ENCODE assay signal across 8 cellular contexts in genomic region chr19:50478901-50479715, GRCh38. TPM values are rescaled to one million over a fixed set of nuclear protein-coding genes. Genes with fewer than 3 reads are reported as not detected.
DNase-seq lines count a peak whose midpoint lies in the region; ATAC-seq and TF ChIP-seq lines count a peak whose summit lies in the region.

No MANE protein-coding gene starts in this region.

- H3K4me1 Mint-ChIP-seq in CD4-positive, alpha-beta T cell (ENCODE audit: low read depth), result peaks cover 22% of the 10 kb centered on the region

- POLR2A ChIA-PET in CD4-positive, alpha-beta T cell (lab: Charles Lee), result interaction anchor here (1.8 kb wide), 1 partner anchor 32 kb away, joined by 7 read pairs; the partner anchor contains the start of gene JOSD2

- CTCF ChIA-PET in CD4-positive, alpha-beta T cell (lab: Charles Lee), result interaction anchor here (0.8 kb wide), 1 partner anchor 122 kb away, joined by 4 read pairs; no protein-coding TSS in a partner anchor

- peak in 1 of 10 experiments; percentile 6 for DNase-seq in CD4-positive, alpha-beta T cell
- DNase-seq in H4 (ENCODE audit: low spot score), result peak; percentile 73
- DNase-seq in WERI-Rb-1, result peak; percentile 89
- DNase-seq in lower lobe of right lung, result no peak
- DNase-seq in prostate gland (ENCODE audit: low spot score), result no peak
- DNase-seq in activated CD8-positive, alpha-beta memory T cell treated with anti-CD3 and anti-CD28 coated beads for 24 hours, result no peak
- DNase-seq in mucosa of gallbladder (ENCODE audit: low spot score), result no peak
- DNase-seq in DMS53 (lab: John Stamatoyannopoulos, UW), result no peak

- H3K27ac Mint-ChIP-seq in CD4-positive, alpha-beta T cell, result no peak overlapping the region

- no peaks in the 10 kb centered on the region for H3K27me3 ChIP-seq in CD4-positive, alpha-beta T cell (ENCODE audit: control insufficient read depth, insufficient read depth, low read length)
- H3K27me3 ChIP-seq in WERI-Rb-1 (ENCODE audit: insufficient read depth, low read depth, severe bottlenecking) (no peaks in the 10 kb centered on the region), lower lobe of right lung (ENCODE audit: low read depth) (no peaks in the 10 kb centered on the region), prostate gland (replicated peaks; ENCODE audit: insufficient read depth) (no peaks in the 10 kb centered on the region)

- H3K36me3 Mint-ChIP-seq in CD4-positive, alpha-beta T cell (ENCODE audit: low read depth), result peaks cover 63% of the 10 kb centered on the region

- H3K4me3 ChIP-seq in WERI-Rb-1 (ENCODE audit: low read depth, low read length) (no peak overlapping the region), lower lobe of right lung (no peak overlapping the region), prostate gland (no peak overlapping the region)

- no peaks in the 10 kb centered on the region for H3K9me3 ChIP-seq in CD4-positive, alpha-beta T cell (ENCODE audit: control insufficient read depth, low read length)
- H3K9me3 ChIP-seq in WERI-Rb-1 (ENCODE audit: severe bottlenecking), result no peaks in the 10 kb centered on the region
- no peaks in the 10 kb centered on the region for H3K9me3 ChIP-seq in lower lobe of right lung
- no peaks in the 10 kb centered on the region for H3K9me3 ChIP-seq in prostate gland

- H3K4me3 Mint-ChIP-seq in CD4-positive, alpha-beta T cell, result peak overlapping the region; percentile 66

- H3K27me3 Mint-ChIP-seq in CD4-positive, alpha-beta T cell, result no peaks in the 10 kb centered on the region

- no peak overlapping the region for H3K27ac ChIP-seq in CD4-positive, alpha-beta T cell (ENCODE audit: low read depth, low read length)
- H3K27ac ChIP-seq in WERI-Rb-1, result no peak overlapping the region
- H3K27ac ChIP-seq in lower lobe of right lung, result no peak overlapping the region
- no peak overlapping the region for H3K27ac ChIP-seq in prostate gland

- no peaks in the 10 kb centered on the region for H3K9me3 Mint-ChIP-seq in CD4-positive, alpha-beta T cell

- intact Hi-C loops in CD4-positive, alpha-beta T cell (cut with DNase I, micrococcal nuclease), result loop anchor here in 1 of 2 experiments (5.0 kb wide), 1 partner anchor 112 kb away; the partner anchor contains the start of gene NAPSA
- intact Hi-C loops in lower lobe of right lung (cut with DNase I), result no loop called here
- intact Hi-C loops in prostate gland (cut with DNase I), result no loop called here

- peaks cover 15% of the 10 kb centered on the region for H3K4me1 ChIP-seq in lower lobe of right lung
- peaks cover 4% of the 10 kb centered on the region for H3K4me1 ChIP-seq in prostate gland (replicated peaks)

- TF ChIP-seq CTCF in CD4-positive, alpha-beta T cell (IDR thresholded peaks at IDR 0.05), result no peak
- TF ChIP-seq CTCF in WERI-Rb-1 (IDR thresholded peaks at IDR 0.05; ENCODE audit: low read depth, low read length), result peak; percentile 99
- TF ChIP-seq CTCF in lower lobe of right lung (IDR thresholded peaks at IDR 0.05), result peak; percentile 28
- TF ChIP-seq CTCF in prostate gland (IDR thresholded peaks at IDR 0.05), result no peak

- no peak for TF ChIP-seq POLR2A in prostate gland (IDR thresholded peaks at IDR 0.05)

- WGBS in prostate gland, result 77% methylated on average over 19 of the region's 19 CpGs

- no peaks in the 10 kb centered on the region for H3K36me3 ChIP-seq in WERI-Rb-1
- H3K36me3 ChIP-seq in lower lobe of right lung, result peaks cover 53% of the 10 kb centered on the region
- peaks cover 0 to 16% of the 10 kb centered on the region in 2 donors for H3K36me3 ChIP-seq in prostate gland

- ATAC-seq in CD4-positive, alpha-beta T cell (ENCODE audit: poor library complexity), result no peak
- no peak for ATAC-seq in lower lobe of right lung

RNA-seq across cellular contexts. Expression of gene GARIN5A, which starts 2.5 kb away (rescaled TPM):
- under 1 TPM in 1 of 2 experiments, not detected in 1; 0.50 TPM for total RNA-seq in CD4-positive, alpha-beta T cell
- 2.9 and 8.6 TPM in 2 replicates for total RNA-seq in H4 (2014; rRNA removed; shearing (Covaris generic))
- total RNA-seq in lower lobe of right lung (2.2 TPM), prostate gland (10 to 100 TPM in 1 of 2 donors, 1 to 10 TPM in 1; 5.9 to 16.8 TPM), mucosa of gallbladder (5.0 TPM)

RNA-seq across cellular contexts. Expression of gene EMC10, which starts 2.8 kb away (rescaled TPM):
- 10 to 100 TPM; 80.0 to 80.3 TPM for total RNA-seq in CD4-positive, alpha-beta T cell
- total RNA-seq in H4 (2014; rRNA removed; shearing (Covaris generic)), result 94.2 and 144 TPM in 2 replicates
- total RNA-seq in lower lobe of right lung, result 95.6 TPM
- 100 to 1,000 TPM; 135 to 286 TPM for total RNA-seq in prostate gland
- 182 TPM for total RNA-seq in mucosa of gallbladder

RNA-seq across cellular contexts. Expression of gene JOSD2, which starts 31.9 kb away (rescaled TPM):
- 10 to 100 TPM; 11.7 to 11.9 TPM for total RNA-seq in CD4-positive, alpha-beta T cell
- total RNA-seq in H4 (2014; rRNA removed; shearing (Covaris generic)), result 28.7 and 60.6 TPM in 2 replicates
- total RNA-seq in lower lobe of right lung (40.4 TPM), prostate gland (10 to 100 TPM; 29.4 to 31.7 TPM), mucosa of gallbladder (57.3 TPM)

RNA-seq across cellular contexts. Expression of gene ASPDH, which starts 34.6 kb away (rescaled TPM):
- not detected for total RNA-seq in CD4-positive, alpha-beta T cell
- total RNA-seq in H4 (2014; rRNA removed; shearing (Covaris generic)), result not detected in 2 replicates
- total RNA-seq in lower lobe of right lung (not detected), prostate gland (not detected), mucosa of gallbladder (not detected)

RNA-seq across cellular contexts. Expression of gene MYBPC2, which starts 46.4 kb away (rescaled TPM):
- total RNA-seq in CD4-positive, alpha-beta T cell, result under 1 TPM in 1 of 2 experiments, not detected in 1; 0.08 TPM
- not detected in 2 replicates for total RNA-seq in H4 (2014; rRNA removed; shearing (Covaris generic))
- not detected for total RNA-seq in lower lobe of right lung
- total RNA-seq in prostate gland, result under 1 TPM; 0.09 to 0.34 TPM
- not detected for total RNA-seq in mucosa of gallbladder

Comparison
In these comparisons a context has a peak if more than half of its experiments do, and no peak if none do; other contexts are left out.
1. DNase-seq: peak in H4 (single experiment) and WERI-Rb-1 (single experiment); none in lower lobe of right lung (single experiment), prostate gland (single experiment), activated CD8-positive, alpha-beta memory T cell treated with anti-CD3 and anti-CD28 coated beads for 24 hours (single experiment), mucosa of gallbladder (single experiment) and DMS53 (single experiment).
2. CTCF ChIP-seq: peak in WERI-Rb-1 (single experiment) and lower lobe of right lung (single experiment); none in CD4-positive, alpha-beta T cell (single experiment) and prostate gland (0 of 4).